ENCODE assay signal across 22 cellular contexts in genomic region chr2:22748909-22749308, GRCh38.
A peak's percentile ranks its signal among the peaks of the same experiment; 100 is the strongest.
DNase-seq lines count a peak whose midpoint lies in the region; ATAC-seq and TF ChIP-seq lines count a peak whose summit lies in the region.
"Had no signal": no experiment of that assay in that cellular context is flagged by ENCODE, and none has a peak within 500 bp of the region (broad histone marks: within the 10 kb centered on the region; RNA-seq: fewer than 3 reads in every experiment).

No MANE protein-coding gene starts in this region.

- H2AFZ ChIP-seq in osteoblast (ENCODE audit: low read length) = no peak overlapping the region

- no peaks in the 10 kb centered on the region for H4K20me1 ChIP-seq in osteoblast (ENCODE audit: insufficient read depth, low read length)

- no peaks in the 10 kb centered on the region for H3K27me3 ChIP-seq in osteoblast (ENCODE audit: insufficient read depth, low read length)
- no peaks in the 10 kb centered on the region for H3K27me3 ChIP-seq in effector memory CD4-positive, alpha-beta T cell (replicated peaks; ENCODE audit: control insufficient read depth, insufficient read depth, low read length, poor library complexity, severe bottlenecking)
- H3K27me3 ChIP-seq: MG63, neutrophil had no signal

- DNase-seq in osteoblast (ENCODE audit: insufficient read length, low spot score, missing footprints) (peak; percentile 26), NCI-H1930 (lab: John Stamatoyannopoulos, UW) (no peak), RKO (ENCODE audit: low spot score) (no peak)
- no peak for DNase-seq in effector memory CD4-positive, alpha-beta T cell
- DNase-seq: activated CD4-positive, alpha-beta T cell treated with anti-CD3 and anti-CD28 coated beads for 4 hours; activated naive CD4-positive, alpha-beta T cell treated with anti-CD3 and anti-CD28 coated beads, Interleukin-2, amount 10 ng/mL, durations not matched to agents 7 days and 5 days; activated T-cell treated with anti-CD3 and anti-CD28 coated beads, Interleukin-2, amount 50 U/mL, for 72 hours; amygdala; cortex of kidney; DMS 273 treated with DMSO at 0.1 percent for 48 hours; GOT3; MG63; NCI-H146; NCI-H2171; NCI-H526; stimulated activated CD4-positive, alpha-beta T cell treated with anti-CD3 and anti-CD28 coated beads, Interleukin-2, amount 100 ng/mL, for 24 hours had no signal

- ATAC-seq in GM18873 (IDR thresholded peaks at IDR 0.05; ENCODE audit: low FRiP score, unreplicated experiment) = peak; percentile 62
- peak; percentile 60 for ATAC-seq in GM21737 (IDR thresholded peaks at IDR 0.05; ENCODE audit: unreplicated experiment)
- ATAC-seq in HG03139 (IDR thresholded peaks at IDR 0.05; ENCODE audit: unreplicated experiment) = peak; percentile 67
- ATAC-seq: activated T-cell treated with anti-CD3 and anti-CD28 coated beads, Interleukin-2, amount 50 U/mL, for 72 hours; stimulated activated effector memory CD8-positive, alpha-beta T cell treated with anti-CD3 and anti-CD28 coated beads, Interleukin-12 subunit alpha, Interleukin-12 subunit beta, amount 100 ng/mL, for 72 hours had no signal

- H3K4me3 ChIP-seq in osteoblast (ENCODE audit: insufficient read depth, low read length) = no peak overlapping the region
- H3K4me3 ChIP-seq in effector memory CD4-positive, alpha-beta T cell (ENCODE audit: insufficient read depth, low read depth, low read length, poor library complexity, severe bottlenecking) = no peak overlapping the region
- H3K4me3 ChIP-seq: lung, MG63 had no signal

- TF ChIP-seq CTCF in osteoblast (IDR thresholded peaks at IDR 0.05; ENCODE audit: extremely low read depth, low read depth, low read length) = no peak

- H3K79me2 ChIP-seq in osteoblast (ENCODE audit: insufficient read depth, low read length) = no peaks in the 10 kb centered on the region

- H3K9me3 ChIP-seq in osteoblast (ENCODE audit: low read depth, low read length) = peaks cover 2% of the 10 kb centered on the region
- no peaks in the 10 kb centered on the region for H3K9me3 ChIP-seq in effector memory CD4-positive, alpha-beta T cell (ENCODE audit: control insufficient read depth, low read length)
- H3K9me3 ChIP-seq: MG63, neutrophil had no signal

- no peak overlapping the region for H3K4me2 ChIP-seq in osteoblast (ENCODE audit: insufficient read depth, low read length)

- no peak overlapping the region for H3K27ac ChIP-seq in osteoblast (ENCODE audit: low read depth, low read length)
- no peak overlapping the region for H3K27ac ChIP-seq in effector memory CD4-positive, alpha-beta T cell (ENCODE audit: insufficient read depth, low read length, poor library complexity, severe bottlenecking)
- H3K27ac ChIP-seq: neutrophil had no signal

- no peaks in the 10 kb centered on the region for H3K36me3 ChIP-seq in osteoblast (ENCODE audit: insufficient read depth, low read length)
- H3K36me3 ChIP-seq in effector memory CD4-positive, alpha-beta T cell (ENCODE audit: control insufficient read depth, insufficient read depth, low read length) = no peaks in the 10 kb centered on the region
- H3K36me3 ChIP-seq: MG63, neutrophil had no signal

- no peaks in the 10 kb centered on the region for H3K4me1 ChIP-seq in osteoblast (ENCODE audit: insufficient read depth, low read length)
- no peaks in the 10 kb centered on the region for H3K4me1 ChIP-seq in effector memory CD4-positive, alpha-beta T cell (ENCODE audit: control insufficient read depth, insufficient read depth, low read length, poor library complexity, severe bottlenecking)
